ENCODE assay signal across 4 cellular contexts in genomic region chr11:68591719-68592118, GRCh38.
"Had no signal": no experiment of that assay in that cellular context is flagged by ENCODE, and none has a peak within 500 bp of the region (broad histone marks: within the 10 kb centered on the region; RNA-seq: fewer than 3 reads in every experiment).

No MANE protein-coding gene starts in this region.

- DNase-seq: H9, HCEC 1CT, IMR-90 had no signal

- H2AFZ ChIP-seq: GM23338 had no signal

- ATAC-seq: GM23338 had no signal

- H3K27ac Mint-ChIP-seq: GM23338, H9 had no signal

- H3K4me2 ChIP-seq: GM23338 had no signal

- H3K4me3 ChIP-seq: GM23338 had no signal

- H3K9me3 Mint-ChIP-seq: GM23338, H9 had no signal

- H3K4me3 Mint-ChIP-seq: GM23338, H9 had no signal

- H3K4me1 Mint-ChIP-seq: GM23338, H9 had no signal
